Comparison of ENCODE assay signal across 24 cellular contexts in the genomic region with DNA sequence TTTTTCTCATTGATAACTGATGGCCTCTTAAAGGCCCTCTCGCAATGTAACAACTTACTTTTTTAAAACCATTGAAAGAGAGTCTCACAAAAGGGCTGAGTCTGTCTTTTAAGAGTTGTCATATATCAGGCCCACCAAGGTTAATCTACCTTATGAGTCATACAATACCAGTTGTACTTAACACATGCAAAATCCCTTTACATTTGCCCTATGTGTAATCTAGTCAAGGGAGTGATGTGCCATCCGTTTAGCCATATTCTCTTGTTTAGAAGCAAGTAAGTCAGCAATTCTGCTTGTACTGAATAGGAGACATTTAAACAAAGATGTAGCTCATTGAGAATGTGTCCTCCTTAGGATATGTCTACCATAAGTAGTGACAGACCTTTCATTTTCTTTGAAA.
DNase-seq lines count a peak whose midpoint lies in the region; ATAC-seq, FAIRE-seq and TF ChIP-seq lines count a peak whose summit lies in the region.
"Had no signal": no experiment of that assay in that cellular context is flagged by ENCODE, and none has a peak within 500 bp of the region (broad histone marks: within the 10 kb centered on the region; RNA-seq: fewer than 3 reads in every experiment).

No MANE protein-coding gene starts in this region.

- H3K4me1 ChIP-seq in ACC112 (ENCODE audit: control insufficient read depth, insufficient read depth, low read length, unreplicated experiment) (peaks cover 39% of the 10 kb centered on the region), HCT116 (ENCODE audit: control insufficient read depth in 1 of 2, insufficient read depth in 2 of 2, low read length in 2 of 2) (peaks cover 4 to 5% of the 10 kb centered on the region in 2 experiments; a peak in 2 of 4 replicates), astrocyte (ENCODE audit: insufficient read depth, low read length) (peaks cover 4% of the 10 kb centered on the region), pancreas (no peaks in the 10 kb centered on the region), Peyer's patch (no peaks in the 10 kb centered on the region)

- TF ChIP-seq POLR2A in HCT116 (IDR thresholded peaks at IDR 0.05; ENCODE audit: borderline replicate concordance, extremely low read depth, insufficient read depth, insufficient read length) (no peak), Peyer's patch (IDR thresholded peaks at IDR 0.05) (no peak)

- H3K9me2 ChIP-seq in HCT116 (ENCODE audit: insufficient read depth), result no peaks in the 10 kb centered on the region

- no peaks in the 10 kb centered on the region for H3K79me2 ChIP-seq in ACC112 (ENCODE audit: control insufficient read depth, insufficient read depth, low read length, unreplicated experiment)
- no peaks in the 10 kb centered on the region for H3K79me2 ChIP-seq in HCT116 (ENCODE audit: insufficient read depth, low read length)
- H3K79me2 ChIP-seq in astrocyte (ENCODE audit: insufficient read depth, low read length), result no peaks in the 10 kb centered on the region

- H3K4me3 Mint-ChIP-seq in astrocyte (ENCODE audit: unreplicated experiment), result no peak overlapping the region
- H3K4me3 Mint-ChIP-seq: T-cell had no signal

- H3K4me1 Mint-ChIP-seq in astrocyte (ENCODE audit: low read depth, unreplicated experiment), result peaks cover 10% of the 10 kb centered on the region

- H3K9me3 ChIP-seq in HCT116 (ENCODE audit: control insufficient read depth in 1 of 2, insufficient read depth in 1 of 2, low read depth in 1 of 2, low read length in 2 of 2) (no peaks in the 10 kb centered on the region), astrocyte (ENCODE audit: insufficient read depth, low read depth, low read length) (no peaks in the 10 kb centered on the region), pancreas (no peaks in the 10 kb centered on the region), Peyer's patch (no peaks in the 10 kb centered on the region)

- no peak for TF ChIP-seq RAD21 in HCT116 (IDR thresholded peaks at IDR 0.05; ENCODE audit: low read depth)

- TF ChIP-seq CTCF in HCT116 (IDR thresholded peaks at IDR 0.05 in 2 of 3, conservative IDR thresholded peaks at IDR 0.05 in 1 of 3; ENCODE audit: borderline replicate concordance in 1 of 3, insufficient read depth in 1 of 3, low read depth in 2 of 3, low read length in 2 of 3) (no peak), astrocyte (IDR thresholded peaks at IDR 0.05; ENCODE audit: insufficient read depth, low read depth, low read length) (no peak), pancreas (IDR thresholded peaks at IDR 0.05) (no peak), GM10266 (IDR thresholded peaks at IDR 0.05; ENCODE audit: control insufficient read depth, insufficient read depth, low read depth, missing control alignments) (no peak), Peyer's patch (IDR thresholded peaks at IDR 0.05) (no peak)

- H3K36me3 Mint-ChIP-seq in astrocyte (ENCODE audit: low read depth, unreplicated experiment), result no peaks in the 10 kb centered on the region
- H3K36me3 Mint-ChIP-seq: T-cell had no signal

- CTCF ChIA-PET in HCT116 (lab: Charles Lee), result no interaction called here

- intact Hi-C loops in HCT116 (cut with micrococcal nuclease) (no loop called here), pancreas (cut with DNase I) (no loop called here)

- no peak overlapping the region for H3K27ac Mint-ChIP-seq in astrocyte (ENCODE audit: unreplicated experiment)
- H3K27ac Mint-ChIP-seq: T-cell had no signal

- RAD21 ChIA-PET in HCT116 (lab: Charles Lee; ENCODE audit: low non-redundant PET in 1 of 2, low total read pairs in 2 of 2, uncharacterized antibody in 2 of 2, unreplicated experiment in 2 of 2), result no interaction called here

- H4K20me1 ChIP-seq in HCT116 (ENCODE audit: insufficient read depth) (no peaks in the 10 kb centered on the region), astrocyte (ENCODE audit: insufficient read depth, low read length) (no peaks in the 10 kb centered on the region)

- FAIRE-seq in astrocyte (lab: Jason Lieb, UNC) (peak; percentile 50), pancreas (lab: Jason Lieb, UNC) (no peak)
- FAIRE-seq: D721Med, G401.6, GM18507, H1, HepG2 had no signal

- BruUV-seq in HCT116 (replicated peaks; lab: Mats Ljungman, UMichigan), result no TSS peak

- POLR2A ChIA-PET in HCT116 (lab: Charles Lee), result no interaction called here

- H3K27me3 Mint-ChIP-seq in astrocyte (ENCODE audit: low read depth, unreplicated experiment), result no peaks in the 10 kb centered on the region
- H3K27me3 Mint-ChIP-seq: T-cell had no signal

- no peak overlapping the region for H3K4me2 ChIP-seq in HCT116 (ENCODE audit: low read length)
- H3K4me2 ChIP-seq in astrocyte (ENCODE audit: low read length), result no peak overlapping the region

- no peak for DNase-seq in HCT116 (ENCODE audit: low read depth, low spot score)
- peak; percentile 11 for DNase-seq in astrocyte (ENCODE audit: low read depth)
- DNase-seq in iris pigment epithelial cell (ENCODE audit: low read depth), result peak; percentile 27
- no peak for DNase-seq in pancreas
- DNase-seq in GM10266 (ENCODE audit: extremely low spot score), result no peak
- no peak for DNase-seq in Peyer's patch
- DNase-seq: DMS79 treated with DMSO at 0.1 percent for 48 hours; KBM-7; NCI-H1092 treated with DMSO at 0.1 percent for 48 hours; NCI-H1436 treated with DMSO at 0.1 percent for 48 hours; NCI-H2029; NCI-H226; NCI-H510A treated with DMSO at 0.1 percent for 48 hours; NCI-H774; NK-92 treated with Interleukin-12 subunit alpha and Interleukin-12 subunit beta, amount 100 ng/mL, for 24 hours; T-cell had no signal

- H3K36me3 ChIP-seq in ACC112 (ENCODE audit: insufficient read depth, low read length), result no peaks in the 10 kb centered on the region
- H3K36me3 ChIP-seq in HCT116 (ENCODE audit: control insufficient read depth in 1 of 2, insufficient read depth in 2 of 2, low read length in 2 of 2), result no peaks in the 10 kb centered on the region
- H3K36me3 ChIP-seq in astrocyte (ENCODE audit: insufficient read depth, low read length), result no peaks in the 10 kb centered on the region
- no peaks in the 10 kb centered on the region for H3K36me3 ChIP-seq in pancreas
- no peaks in the 10 kb centered on the region for H3K36me3 ChIP-seq in Peyer's patch

- H3K4me3 ChIP-seq in ACC112 (ENCODE audit: low read depth, low read length), result no peak overlapping the region
- H3K4me3 ChIP-seq in HCT116 (replicated peaks in 1 of 2; ENCODE audit: low read depth in 1 of 2, low read length in 2 of 2), result no peak overlapping the region
- no peak overlapping the region for H3K4me3 ChIP-seq in astrocyte (ENCODE audit: insufficient read depth, low read depth, low read length)
- no peak overlapping the region for H3K4me3 ChIP-seq in pancreas
- no peak overlapping the region for H3K4me3 ChIP-seq in Peyer's patch

- H2AFZ ChIP-seq in ACC112 (ENCODE audit: low read length, unreplicated experiment) (peak overlapping the region; percentile 16), HCT116 (ENCODE audit: low read depth, low read length, poor library complexity, severe bottlenecking) (peak overlapping the region; percentile 8), astrocyte (ENCODE audit: low read depth, low read length) (no peak overlapping the region)

- H3K27me3 ChIP-seq in ACC112 (ENCODE audit: insufficient read depth, low read length), result no peaks in the 10 kb centered on the region
- H3K27me3 ChIP-seq in HCT116 (ENCODE audit: insufficient read depth, low read length), result no peaks in the 10 kb centered on the region
- H3K27me3 ChIP-seq in astrocyte (ENCODE audit: insufficient read depth, low read length), result no peaks in the 10 kb centered on the region
- no peaks in the 10 kb centered on the region for H3K27me3 ChIP-seq in pancreas
- no peaks in the 10 kb centered on the region for H3K27me3 ChIP-seq in Peyer's patch

- no peak for ATAC-seq in HCT116
- no peak for ATAC-seq in pancreas
- ATAC-seq: HepG2, Panc1, T-cell had no signal

- WGBS in pancreas, 2 donors, result 86 to 87% methylated on average over 2 of the region's 2 CpGs

- H3K27ac ChIP-seq in ACC112 (ENCODE audit: low read depth, low read length) (no peak overlapping the region), HCT116 (ENCODE audit: low read depth, low read length) (no peak overlapping the region), astrocyte (ENCODE audit: low read depth, low read length) (no peak overlapping the region), pancreas (no peak overlapping the region), Peyer's patch (no peak overlapping the region)
- H3K27ac ChIP-seq: C4-2B had no signal

- no peaks in the 10 kb centered on the region for H3K9me3 Mint-ChIP-seq in astrocyte (ENCODE audit: unreplicated experiment)

- H3K9ac ChIP-seq in HCT116 (ENCODE audit: low read length) (no peak overlapping the region), astrocyte (ENCODE audit: low read length) (no peak overlapping the region)

TF ChIP-seq in HCT116, 20 proteins besides CTCF, POLR2A, EP300 and RAD21 (continues in another document):
- TF ChIP-seq EGR1 (IDR thresholded peaks at IDR 0.05; ENCODE audit: low read depth) (no peak), SRF (IDR thresholded peaks at IDR 0.05; ENCODE audit: low read depth) (no peak), JUND (IDR thresholded peaks at IDR 0.05) (no peak), ELF1 (IDR thresholded peaks at IDR 0.05; ENCODE audit: borderline replicate concordance, low read depth) (no peak), ZNF274 (IDR thresholded peaks at IDR 0.05; ENCODE audit: low read depth, low read length) (no peak), EZH2phosphoT487 (IDR thresholded peaks at IDR 0.05; ENCODE audit: borderline replicate concordance) (no peak), TCF7L2 (IDR thresholded peaks at IDR 0.05; ENCODE audit: borderline replicate concordance, extremely low read depth, insufficient read depth, insufficient read length) (no peak), FOSL1 (IDR thresholded peaks at IDR 0.05; ENCODE audit: low read depth) (no peak)
- TF ChIP-seq, protein P1, sequence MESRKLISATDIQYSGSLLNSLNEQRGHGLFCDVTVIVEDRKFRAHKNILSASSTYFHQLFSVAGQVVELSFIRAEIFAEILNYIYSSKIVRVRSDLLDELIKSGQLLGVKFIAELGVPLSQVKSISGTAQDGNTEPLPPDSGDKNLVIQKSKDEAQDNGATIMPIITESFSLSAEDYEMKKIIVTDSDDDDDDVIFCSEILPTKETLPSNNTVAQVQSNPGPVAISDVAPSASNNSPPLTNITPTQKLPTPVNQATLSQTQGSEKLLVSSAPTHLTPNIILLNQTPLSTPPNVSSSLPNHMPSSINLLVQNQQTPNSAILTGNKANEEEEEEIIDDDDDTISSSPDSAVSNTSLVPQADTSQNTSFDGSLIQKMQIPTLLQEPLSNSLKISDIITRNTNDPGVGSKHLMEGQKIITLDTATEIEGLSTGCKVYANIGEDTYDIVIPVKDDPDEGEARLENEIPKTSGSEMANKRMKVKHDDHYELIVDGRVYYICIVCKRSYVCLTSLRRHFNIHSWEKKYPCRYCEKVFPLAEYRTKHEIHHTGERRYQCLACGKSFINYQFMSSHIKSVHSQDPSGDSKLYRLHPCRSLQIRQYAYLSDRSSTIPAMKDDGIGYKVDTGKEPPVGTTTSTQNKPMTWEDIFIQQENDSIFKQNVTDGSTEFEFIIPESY (IDR thresholded peaks at IDR 0.05; ENCODE audit: extremely low read depth, insufficient replicate concordance, low read length), result no peak

Comparison
In these comparisons a context has a peak if more than half of its experiments do, and no peak if none do; other contexts are left out.
1. DNase-seq: peak in astrocyte (single experiment) and iris pigment epithelial cell (single experiment); none in HCT116 (single experiment), pancreas (0 of 6), GM10266 (single experiment) and Peyer's patch (0 of 3).